Comparison of ENCODE assay signal across 13 cellular contexts in genomic region chr19:48487544-48487943, GRCh38. TPM values are rescaled to one million over a fixed set of nuclear protein-coding genes. Genes with fewer than 3 reads are reported as not detected.
DNase-seq lines count a peak whose midpoint lies in the region; ATAC-seq, FAIRE-seq and TF ChIP-seq lines count a peak whose summit lies in the region.
"Had no signal": no experiment of that assay in that cellular context is flagged by ENCODE, and none has a peak within 500 bp of the region (broad histone marks: within the 10 kb centered on the region; RNA-seq: fewer than 3 reads in every experiment).

No MANE protein-coding gene starts in this region.

- CTCF ChIA-PET in A549 (lab: Yijun Ruan, JAX): interaction anchor here (0.6 to 9.5 kb wide), 18 partner anchors 7 to 155 kb away, joined by 3 to 268 read pairs (median 12); partner anchors contain the start of genes GRIN2D, GRWD1, KDELR1 and SPACA4
- CTCF ChIA-PET in Panc1 (lab: Charles Lee): interaction anchor here (1.7 kb wide), 1 partner anchor 97 kb away, joined by 11 read pairs; no protein-coding TSS in a partner anchor
- CTCF ChIA-PET in GM10248 (lab: Yijun Ruan, JAX): interaction anchor here (0.7 to 5.1 kb wide), 7 partner anchors 13 to 217 kb away, joined by 3 to 68 read pairs (median 11); partner anchors contain the start of gene SPACA4

- DNase-seq in A549 (ENCODE audit: low read depth in 1 of 2, low spot score in 1 of 2): no peak
- DNase-seq in Panc1 (ENCODE audit: low read depth, low spot score): no peak
- no peak for DNase-seq in esophagus muscularis mucosa (ENCODE audit: extremely low spot score)
- DNase-seq in sigmoid colon: no peak
- no peak for DNase-seq in GM10248 (ENCODE audit: extremely low spot score)
- no peak for DNase-seq in GF-D8 (lab: John Stamatoyannopoulos, UW)
- no peak for DNase-seq in COR-L47 (lab: John Stamatoyannopoulos, UW)
- DNase-seq in DMS53 treated with DMSO at 0.1 percent for 48 hours (lab: John Stamatoyannopoulos, UW; ENCODE audit: unreplicated experiment): no peak
- DNase-seq: MV-4-11; naive thymus-derived CD4-positive, alpha-beta T cell had no signal

- H3K27me3 ChIP-seq in Panc1 (ENCODE audit: control insufficient read depth, insufficient read depth, low read length): no peaks in the 10 kb centered on the region
- peaks cover 0 to 17% (median 4%) of the 10 kb centered on the region in 4 donors for H3K27me3 ChIP-seq in esophagus muscularis mucosa
- peaks cover 0 to 15% (median 11%) of the 10 kb centered on the region in 3 donors for H3K27me3 ChIP-seq in sigmoid colon
- H3K27me3 ChIP-seq: upper lobe of right lung had no signal

- POLR2A ChIA-PET in A549 (lab: Yijun Ruan, JAX): interaction anchor here (0.6 to 2.5 kb wide), 14 partner anchors 8 to 166 kb away, joined by 3 to 12 read pairs (median 3); partner anchors contain the start of genes RPL18 and SPHK2
- POLR2A ChIA-PET in Panc1 (lab: Charles Lee): interaction anchor here (0.6 kb wide), 1 partner anchor 89 kb away, joined by 6 read pairs; no protein-coding TSS in a partner anchor
- POLR2A ChIA-PET in GM10248 (lab: Yijun Ruan, JAX): no interaction called here

- TF ChIP-seq CTCF in A549 (IDR thresholded peaks at IDR 0.05) (no peak), Panc1 (IDR thresholded peaks at IDR 0.05) (no peak), esophagus muscularis mucosa (IDR thresholded peaks at IDR 0.05) (no peak), sigmoid colon (IDR thresholded peaks at IDR 0.05) (no peak), GM10248 (IDR thresholded peaks at IDR 0.05; ENCODE audit: control extremely low read depth, extremely low read depth, low read depth, missing control alignments) (no peak)

- FAIRE-seq in A549 (lab: Jason Lieb, UNC): no peak

- no peaks in the 10 kb centered on the region for H3K9me3 ChIP-seq in A549
- H3K9me3 ChIP-seq in Panc1 (ENCODE audit: control insufficient read depth, insufficient read depth, low read depth, low read length): no peaks in the 10 kb centered on the region
- H3K9me3 ChIP-seq in esophagus muscularis mucosa: no peaks in the 10 kb centered on the region
- no peaks in the 10 kb centered on the region for H3K9me3 ChIP-seq in sigmoid colon
- H3K9me3 ChIP-seq: upper lobe of right lung had no signal

- peak; percentile 3 to 9 for ATAC-seq in A549
- peak; percentile 10 for ATAC-seq in Panc1
- ATAC-seq: activated T-helper 17 cell treated with anti-CD3 and anti-CD28 coated beads, Interleukin-2, amount 50 U/mL, for 72 hours; naive thymus-derived CD4-positive, alpha-beta T cell; WTC11 had no signal

- H3K36me3 ChIP-seq in Panc1 (ENCODE audit: control insufficient read depth, insufficient read depth, low read length): no peaks in the 10 kb centered on the region
- H3K36me3 ChIP-seq in esophagus muscularis mucosa: no peaks in the 10 kb centered on the region
- H3K36me3 ChIP-seq in sigmoid colon: no peaks in the 10 kb centered on the region
- H3K36me3 ChIP-seq: upper lobe of right lung had no signal

- peak overlapping the region; percentile 91 to 94 for H3K27ac ChIP-seq in A549
- H3K27ac ChIP-seq in Panc1 (ENCODE audit: low read length): peak overlapping the region; percentile 82
- peak overlapping the region; percentile 7 to 67 (median 54) for H3K27ac ChIP-seq in esophagus muscularis mucosa (replicated peaks in 1 of 4)
- peak overlapping the region in 3 of 4 donors; percentile 49 to 71 (median 59) for H3K27ac ChIP-seq in sigmoid colon
- H3K27ac ChIP-seq: upper lobe of right lung had no signal

- BruUV-seq in Panc1 (replicated peaks; lab: Mats Ljungman, UMichigan): no TSS peak

- WGBS in A549 (ENCODE audit: missing lambda C conversion rate): 22% methylated on average over 6 of the region's 6 CpGs
- 85% methylated on average over 6 of the region's 6 CpGs for WGBS in esophagus muscularis mucosa
- WGBS in sigmoid colon, 2 donors: 35 to 81% methylated on average over 6 of the region's 6 CpGs

- H3K4me3 ChIP-seq in A549 (no peak overlapping the region), Panc1 (ENCODE audit: low read depth in 2 of 2, low read length in 2 of 2) (peak overlapping the region in 1 of 2 experiments; percentile 19; a peak in 1 of 4 replicates), esophagus muscularis mucosa (no peak overlapping the region), sigmoid colon (no peak overlapping the region)
- H3K4me3 ChIP-seq: upper lobe of right lung had no signal

- H3K4me2 ChIP-seq in A549: peak overlapping the region; percentile 86

- in situ Hi-C loops in Panc1 (cut with HindIII; ENCODE audit: low pct_unique_long_range_greater_than_20kb, low sequenced_read_pairs): no loop called here

- TF ChIP-seq EP300 in A549 (IDR thresholded peaks at IDR 0.05): no peak
- no peak for TF ChIP-seq EP300 in esophagus muscularis mucosa (IDR thresholded peaks at IDR 0.05)
- no peak for TF ChIP-seq EP300 in sigmoid colon (IDR thresholded peaks at IDR 0.05)

- TF ChIP-seq POLR2A in A549 (IDR thresholded peaks at IDR 0.05; ENCODE audit: low read length) (no peak), esophagus muscularis mucosa (IDR thresholded peaks at IDR 0.05; ENCODE audit: low read depth) (no peak), sigmoid colon (IDR thresholded peaks at IDR 0.05) (no peak)

- no peak for TF ChIP-seq RAD21 in A549 (conservative IDR thresholded peaks at IDR 0.05 in 1 of 2, IDR thresholded peaks at IDR 0.05 in 1 of 2)

- H3K4me1 ChIP-seq in A549 (peaks cover 74% of the 10 kb centered on the region), Panc1 (ENCODE audit: control insufficient read depth, insufficient read depth, low read length) (peaks cover 28% of the 10 kb centered on the region), esophagus muscularis mucosa (peaks cover 25 to 47% (median 38%) of the 10 kb centered on the region in 4 donors), sigmoid colon (peaks cover 0 to 32% (median 21%) of the 10 kb centered on the region in 4 donors)

- intact Hi-C loops in Panc1 (cut with micrococcal nuclease; ENCODE audit: unreplicated experiment) (no loop called here), esophagus muscularis mucosa (cut with DNase I) (no loop called here), sigmoid colon (cut with DNase I) (no loop called here)

TF ChIP-seq in A549, 52 proteins besides CTCF, POLR2A, EP300 and RAD21 (continues in another document):
- no peak for TF ChIP-seq RCOR1 (IDR thresholded peaks at IDR 0.05; ENCODE audit: low read depth, low read length)
- TF ChIP-seq KDM5A (IDR thresholded peaks at IDR 0.05): no peak
- TF ChIP-seq FOSB (CRISPR knock-in tag; IDR thresholded peaks at IDR 0.05): no peak
- no peak for TF ChIP-seq CBX8 (IDR thresholded peaks at IDR 0.05)

RNA-seq across cellular contexts. Expression of gene CYTH2, which starts 18.4 kb away (rescaled TPM):
- polyA plus RNA-seq in A549 (2011; rRNA removed) (33.4 and 36.9 TPM in 2 replicates), A549 (2017; fragmentation: RNase III; extraction: RNeasy Plus Mini Kit Qiagen cat#74134 plus additional on column Dnase treatment) (42.3 to 55.4 TPM (median 50.5 TPM) in 3 replicates), sigmoid colon (10 to 100 TPM; 52.8 to 71.4 (median 64.9) TPM)
- 48.4 and 61.1 TPM in 2 replicates for polyA plus RNA-seq in A549 (2012; cell fraction: cytosol; rRNA removed)
- polyA plus RNA-seq in A549 (2012; cell fraction: nucleus; rRNA removed): 158 and 205 TPM in 2 replicates
- 49.4 and 52.6 TPM in 2 replicates for polyA minus RNA-seq in A549 (2011; rRNA and poly(A)+ RNA removed)
- total RNA-seq in Panc1 (2021; ENCODE audit: unreplicated experiment) (53.4 TPM), esophagus muscularis mucosa (10 to 100 TPM; 40.1 to 50.7 (median 48.4) TPM), sigmoid colon (10 to 100 TPM; 30.0 to 49.3 (median 35.8) TPM)
- polyA plus RNA-seq in Panc1 (2012; ENCODE audit: insufficient read length): 47.4 TPM

RNA-seq across cellular contexts. Expression of gene LMTK3, which starts 24.1 kb away (rescaled TPM):
- polyA plus RNA-seq in A549 (2011; rRNA removed) (0.62 and 0.95 TPM in 2 replicates), A549 (2017; fragmentation: RNase III; extraction: RNeasy Plus Mini Kit Qiagen cat#74134 plus additional on column Dnase treatment) (4.6 to 6.1 TPM (median 5.6 TPM) in 3 replicates), sigmoid colon (1 to 10 TPM in 1 of 3 donors, under 1 TPM in 1, not detected in 1; 0.23 to 1.7 TPM)
- 2.6 and 3.8 TPM in 2 replicates for polyA plus RNA-seq in A549 (2012; cell fraction: cytosol; rRNA removed)
- polyA plus RNA-seq in A549 (2012; cell fraction: nucleus; rRNA removed): 9.6 and 11.7 TPM in 2 replicates
- 0.45 and 0.54 TPM in 2 replicates for polyA minus RNA-seq in A549 (2011; rRNA and poly(A)+ RNA removed)
- total RNA-seq in Panc1 (2021; ENCODE audit: unreplicated experiment) (10.6 TPM), esophagus muscularis mucosa (under 1 TPM; 0.17 to 0.57 (median 0.37) TPM), sigmoid colon (1 to 10 TPM in 1 of 4 donors, under 1 TPM in 1, not detected in 2; 0.14 to 1.1 TPM)
- 16.9 TPM for polyA plus RNA-seq in Panc1 (2012; ENCODE audit: insufficient read length)

RNA-seq across cellular contexts. Expression of gene KCNJ14, which starts 32.2 kb away (rescaled TPM):
- 1.9 and 2.2 TPM in 2 replicates for polyA plus RNA-seq in A549 (2011; rRNA removed)
- 1.5 and 1.9 TPM in 2 replicates for polyA plus RNA-seq in A549 (2012; cell fraction: cytosol; rRNA removed)
- polyA plus RNA-seq in A549 (2012; cell fraction: nucleus; rRNA removed): 12.5 and 14.5 TPM in 2 replicates
- polyA plus RNA-seq in A549 (2017; fragmentation: RNase III; extraction: RNeasy Plus Mini Kit Qiagen cat#74134 plus additional on column Dnase treatment): 1.3 to 1.4 TPM (median 1.3 TPM) in 3 replicates
- polyA minus RNA-seq in A549 (2011; rRNA and poly(A)+ RNA removed): 1.9 and 2.4 TPM in 2 replicates
- 2.9 TPM for total RNA-seq in Panc1 (2021; ENCODE audit: unreplicated experiment)
- 0.82 TPM for polyA plus RNA-seq in Panc1 (2012; ENCODE audit: insufficient read length)
- under 1 TPM; 0.42 to 0.86 (median 0.51) TPM for total RNA-seq in esophagus muscularis mucosa
- 1 to 10 TPM in 1 of 4 donors, under 1 TPM in 3; 0.16 to 1.4 (median 0.49) TPM for total RNA-seq in sigmoid colon
- under 1 TPM in 2 of 3 donors, not detected in 1; under 0.01 to 0.61 TPM for polyA plus RNA-seq in sigmoid colon

RNA-seq across cellular contexts. Expression of gene GRWD1, which starts 41.8 kb away (rescaled TPM):
- polyA plus RNA-seq in A549 (2011; rRNA removed) (40.0 and 48.1 TPM in 2 replicates), A549 (2017; fragmentation: RNase III; extraction: RNeasy Plus Mini Kit Qiagen cat#74134 plus additional on column Dnase treatment) (82.1 to 87.0 TPM (median 84.2 TPM) in 3 replicates), sigmoid colon (10 to 100 TPM in 1 of 3 donors, 1 to 10 TPM in 2; 7.8 to 21.5 (median 9.9) TPM)
- polyA plus RNA-seq in A549 (2012; cell fraction: cytosol; rRNA removed): 64.4 and 73.9 TPM in 2 replicates
- polyA plus RNA-seq in A549 (2012; cell fraction: nucleus; rRNA removed): 93.3 and 105 TPM in 2 replicates
- polyA minus RNA-seq in A549 (2011; rRNA and poly(A)+ RNA removed): 28.1 and 30.0 TPM in 2 replicates
- total RNA-seq in Panc1 (2021; ENCODE audit: unreplicated experiment) (56.7 TPM), esophagus muscularis mucosa (10 to 100 TPM; 19.5 to 42.9 (median 31.7) TPM), sigmoid colon (10 to 100 TPM; 12.5 to 25.5 (median 17.6) TPM)
- polyA plus RNA-seq in Panc1 (2012; ENCODE audit: insufficient read length): 41.4 TPM
